ENCODE assay signal across 1 cellular context in genomic region chr15:33860749-33861148, GRCh38.
TF ChIP-seq lines count a peak whose summit lies in the region.

No MANE protein-coding gene starts in this region.

TF ChIP-seq in WTC11, 78 proteins besides CTCF, POLR2A, EP300 and RAD21 (continued from another document):
- TF ChIP-seq HMGXB4 (CRISPR knock-in tag; IDR thresholded peaks at IDR 0.05) (no peak), CREB1 (CRISPR knock-in tag; IDR thresholded peaks at IDR 0.05) (no peak), AFF4 (CRISPR knock-in tag; IDR thresholded peaks at IDR 0.05; ENCODE audit: borderline replicate concordance) (no peak), FOXK1 (CRISPR knock-in tag; IDR thresholded peaks at IDR 0.05) (no peak), ZNF281 (CRISPR knock-in tag; IDR thresholded peaks at IDR 0.05) (no peak), ZNF416 (CRISPR knock-in tag; IDR thresholded peaks at IDR 0.05) (no peak)
